8 cellular contexts compared by ENCODE assay signal in the genomic region with DNA sequence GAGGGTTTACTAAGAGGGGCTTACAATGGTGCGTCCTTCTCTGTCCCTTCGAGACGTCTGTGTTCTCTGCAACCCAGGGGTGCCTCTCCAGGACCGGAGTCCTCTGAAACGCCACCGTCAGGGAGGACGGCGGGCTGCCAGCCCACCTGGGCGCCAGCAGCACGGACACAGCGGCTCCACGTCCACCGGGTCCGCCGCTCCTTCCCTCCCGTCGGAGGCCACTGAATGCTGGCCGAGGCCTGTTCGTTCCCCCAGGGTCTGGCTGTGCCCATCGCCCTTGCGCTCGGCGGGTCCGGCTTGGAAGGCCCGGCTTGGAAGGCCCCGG. TPM values are rescaled to one million over a fixed set of nuclear protein-coding genes. Genes with fewer than 3 reads are reported as not detected.
DNase-seq lines count a peak whose midpoint lies in the region; ATAC-seq and TF ChIP-seq lines count a peak whose summit lies in the region.

No MANE protein-coding gene starts in this region.

- H3K4me1 ChIP-seq in trophoblast cell (ENCODE audit: control insufficient read depth in 1 of 2, insufficient read depth in 2 of 2, low read length in 2 of 2), result peaks cover 7 to 12% of the 10 kb centered on the region in 2 experiments

- H4K8ac ChIP-seq in trophoblast cell (ENCODE audit: low read depth, low read length), result peak overlapping the region; percentile 79

- peak overlapping the region; percentile 12 for H3K4ac ChIP-seq in trophoblast cell (ENCODE audit: low read depth, low read length)

- peak overlapping the region; percentile 18 for H3K18ac ChIP-seq in trophoblast cell (ENCODE audit: low read length)

- DNase-seq in LNCaP clone FGC (ENCODE audit: low read depth) (no peak), endothelial cell (ENCODE audit: low spot score) (no peak), trophoblast cell (no peak), NCI-H2171 (lab: John Stamatoyannopoulos, UW) (no peak), islet precursor cell (no peak)

- TF ChIP-seq CTCF in LNCaP clone FGC (IDR thresholded peaks at IDR 0.05; ENCODE audit: control insufficient read depth, extremely low read depth, insufficient read depth) (no peak), endothelial cell (IDR thresholded peaks at IDR 0.05; ENCODE audit: unreplicated experiment) (no peak)

- ATAC-seq in GM18498 (IDR thresholded peaks at IDR 0.05; ENCODE audit: unreplicated experiment), result peak; percentile 3
- ATAC-seq in HG02763 (IDR thresholded peaks at IDR 0.05; ENCODE audit: unreplicated experiment), result no peak
- ATAC-seq in GM18858 (IDR thresholded peaks at IDR 0.05; ENCODE audit: unreplicated experiment), result no peak

- H3K36me3 ChIP-seq in trophoblast cell (ENCODE audit: control insufficient read depth in 1 of 2, insufficient read depth in 2 of 2, low read length in 2 of 2), result peaks cover 7 to 8% of the 10 kb centered on the region in 2 experiments

- H2BK120ac ChIP-seq in trophoblast cell (ENCODE audit: insufficient read depth, low read length, poor library complexity), result no peak overlapping the region

- no CpG with 5 or more reads among the region's 26 CpGs for WGBS in trophoblast cell (ENCODE audit: extremely low coverage, insufficient coverage, insufficient read length)

- H3K79me2 ChIP-seq in trophoblast cell (ENCODE audit: control insufficient read depth, insufficient read depth, low read length, poor library complexity), result peaks cover 10% of the 10 kb centered on the region

- no peak overlapping the region for H2BK12ac ChIP-seq in trophoblast cell (ENCODE audit: low read length)

- no peak overlapping the region for H2BK5ac ChIP-seq in trophoblast cell (ENCODE audit: low read depth, low read length, poor library complexity)

- H3K23ac ChIP-seq in trophoblast cell (ENCODE audit: low read length), result no peak overlapping the region

- H3K14ac ChIP-seq in trophoblast cell (ENCODE audit: low read length), result peak overlapping the region; percentile 32

- peak overlapping the region; percentile 80 for H3K9ac ChIP-seq in trophoblast cell (ENCODE audit: low read length)

- no peak overlapping the region for H2AK5ac ChIP-seq in trophoblast cell (ENCODE audit: low read length)

- H3K4me3 ChIP-seq in LNCaP clone FGC (ENCODE audit: low read depth, low read length), result peak overlapping the region; percentile 96
- H3K4me3 ChIP-seq in trophoblast cell (ENCODE audit: low read depth, low read length), result peak overlapping the region; percentile 92

- peak overlapping the region; percentile 71 for H3K4me2 ChIP-seq in trophoblast cell (ENCODE audit: low read length)

- no peak overlapping the region for H3K27ac ChIP-seq in trophoblast cell (ENCODE audit: low read depth, low read length)

- H2AFZ ChIP-seq in trophoblast cell (ENCODE audit: insufficient read depth, low read length, poor library complexity), result peak overlapping the region; percentile 73

- peak overlapping the region; percentile 87 for H3K4me3 Mint-ChIP-seq in endothelial cell (ENCODE audit: unreplicated experiment)

- peaks cover 3% of the 10 kb centered on the region for H3K9me3 ChIP-seq in trophoblast cell (ENCODE audit: insufficient read depth, low read depth, low read length)

- no peaks in the 10 kb centered on the region for H3K27me3 ChIP-seq in trophoblast cell (ENCODE audit: insufficient read depth, low read length)

- H3K9me3 Mint-ChIP-seq in endothelial cell (ENCODE audit: unreplicated experiment), result no peaks in the 10 kb centered on the region

- peak overlapping the region; percentile 14 for H4K12ac ChIP-seq in trophoblast cell (ENCODE audit: low read depth, low read length)

- H4K91ac ChIP-seq in trophoblast cell (ENCODE audit: low read depth, low read length), result peak overlapping the region; percentile 40

- peaks cover 8% of the 10 kb centered on the region for H3K79me1 ChIP-seq in trophoblast cell (ENCODE audit: low read length)

- H3K27me3 Mint-ChIP-seq in endothelial cell (ENCODE audit: unreplicated experiment), result peaks cover 10% of the 10 kb centered on the region

- peaks cover 6% of the 10 kb centered on the region for H3K36me3 Mint-ChIP-seq in endothelial cell (ENCODE audit: low read depth, unreplicated experiment)

- H3K4me1 Mint-ChIP-seq in endothelial cell (ENCODE audit: unreplicated experiment), result peaks cover 9% of the 10 kb centered on the region

- no peak overlapping the region for H3K27ac Mint-ChIP-seq in endothelial cell (ENCODE audit: unreplicated experiment)

RNA-seq across cellular contexts. Expression of a gene that starts 0.4 kb away (rescaled TPM):
- total RNA-seq in endothelial cell (ENCODE audit: unreplicated experiment), result 43.8 TPM
- polyA plus RNA-seq in trophoblast cell (2013), result 17.9 and 18.0 TPM in 2 replicates

RNA-seq across cellular contexts. Expression of a gene that starts 0.7 kb away (rescaled TPM):
- total RNA-seq in endothelial cell (ENCODE audit: unreplicated experiment), result 31.2 TPM
- polyA plus RNA-seq in trophoblast cell (2013), result 85.8 and 86.1 TPM in 2 replicates

RNA-seq across cellular contexts. Expression of a gene that starts 15.7 kb away (rescaled TPM):
- 21.1 TPM for total RNA-seq in endothelial cell (ENCODE audit: unreplicated experiment)
- polyA plus RNA-seq in trophoblast cell (2013), result 6.3 TPM in 2 replicates

RNA-seq across cellular contexts. Expression of a gene that starts 56.7 kb away (rescaled TPM):
- total RNA-seq in endothelial cell (ENCODE audit: unreplicated experiment), result 57.2 TPM
- polyA plus RNA-seq in trophoblast cell (2013), result 35.9 and 39.2 TPM in 2 replicates
